Comparison of ENCODE assay signal across 8 cellular contexts in the genomic region with DNA sequence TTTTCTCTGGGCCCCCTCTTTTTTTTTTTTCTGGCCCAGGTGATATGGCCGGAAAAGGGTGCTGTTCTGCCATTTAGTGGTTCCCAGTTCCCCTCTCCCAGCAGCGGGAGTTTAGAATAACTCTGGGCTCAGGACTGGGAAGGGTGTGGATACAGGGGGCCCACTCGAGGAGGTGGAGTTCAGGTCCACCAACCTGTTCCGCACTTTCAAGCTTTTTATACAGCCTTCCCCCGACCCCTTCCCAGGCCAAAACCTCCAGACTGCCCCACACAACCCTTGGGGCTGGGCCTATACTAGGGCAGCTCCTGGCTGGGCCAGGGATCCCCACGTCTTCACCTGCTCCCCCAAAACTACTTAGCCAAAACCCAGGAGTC.
DNase-seq lines count a peak whose midpoint lies in the region; ATAC-seq and TF ChIP-seq lines count a peak whose summit lies in the region.

No MANE protein-coding gene starts in this region.

- peak overlapping the region; percentile 95 for H3K4me2 ChIP-seq in SU-DHL-6 (ENCODE audit: low read depth, low read length, poor library complexity, severe bottlenecking)

- H3K27ac ChIP-seq in SU-DHL-6 (ENCODE audit: low read depth, low read length) = no peak overlapping the region
- no peak overlapping the region for H3K27ac ChIP-seq in rectal smooth muscle tissue (ENCODE audit: low read depth, low read length)

- H3K4me1 ChIP-seq in rectal smooth muscle tissue (ENCODE audit: control insufficient read depth, insufficient read depth, low read length) = no peaks in the 10 kb centered on the region

- no peak for ATAC-seq in HG02970 (IDR thresholded peaks at IDR 0.05; ENCODE audit: low FRiP score, unreplicated experiment)

- no peaks in the 10 kb centered on the region for H3K79me2 ChIP-seq in SU-DHL-6 (ENCODE audit: insufficient read depth, low read length)

- H2AFZ ChIP-seq in SU-DHL-6 (ENCODE audit: low read depth, low read length, severe bottlenecking) = peak overlapping the region; percentile 95

- TF ChIP-seq CTCF in GM12864 (IDR thresholded peaks at IDR 0.05; ENCODE audit: low read depth, low read length, missing control alignments) = no peak
- TF ChIP-seq CTCF in SU-DHL-6 (IDR thresholded peaks at IDR 0.05; ENCODE audit: insufficient read depth, low read length, poor library complexity, severe bottlenecking) = no peak
- no peak for TF ChIP-seq CTCF in fibroblast of pulmonary artery (IDR thresholded peaks at IDR 0.05; ENCODE audit: low read length, missing control alignments)

- H3K4me3 ChIP-seq in GM12864 (ENCODE audit: low read depth, low read length) = peak overlapping the region; percentile 68
- peak overlapping the region; percentile 62 for H3K4me3 ChIP-seq in SU-DHL-6 (ENCODE audit: insufficient read depth, low read length, poor library complexity, severe bottlenecking)
- H3K4me3 ChIP-seq in fibroblast of pulmonary artery (replicated peaks; ENCODE audit: low read depth, low read length) = peak overlapping the region; percentile 87
- H3K4me3 ChIP-seq in rectal smooth muscle tissue (ENCODE audit: low read length) = peak overlapping the region; percentile 77

- peak overlapping the region; percentile 80 for H3K9ac ChIP-seq in SU-DHL-6 (ENCODE audit: low read length)
- H3K9ac ChIP-seq in rectal smooth muscle tissue (ENCODE audit: low read length) = no peak overlapping the region

- H3K36me3 ChIP-seq in SU-DHL-6 (ENCODE audit: low read length) (no peaks in the 10 kb centered on the region), rectal smooth muscle tissue (ENCODE audit: control insufficient read depth, insufficient read depth, low read length) (no peaks in the 10 kb centered on the region)

- no peaks in the 10 kb centered on the region for H3F3A ChIP-seq in SU-DHL-6 (ENCODE audit: insufficient read depth)

- H3K27me3 ChIP-seq in SU-DHL-6 (ENCODE audit: low read length) (no peaks in the 10 kb centered on the region), rectal smooth muscle tissue (ENCODE audit: control insufficient read depth, insufficient read depth, low read length) (peaks cover under 1% of the 10 kb centered on the region)

- H4K20me1 ChIP-seq in SU-DHL-6 (ENCODE audit: low read depth, low read length) = no peaks in the 10 kb centered on the region

- H3K9me2 ChIP-seq in SU-DHL-6 (replicated peaks; ENCODE audit: insufficient read depth, low read length) = no peaks in the 10 kb centered on the region

- no peak for DNase-seq in GM12864 (ENCODE audit: low read depth)
- no peak for DNase-seq in fibroblast of pulmonary artery (ENCODE audit: low read depth)
- no peak for DNase-seq in effector CD4-positive, alpha-beta T cell
- no peak for DNase-seq in globus pallidus (ENCODE audit: low spot score)
- no peak for DNase-seq in GOT3 (lab: John Stamatoyannopoulos, UW)

- H3K9me3 ChIP-seq in SU-DHL-6 (ENCODE audit: insufficient read depth, low read length) = no peaks in the 10 kb centered on the region
